Comparison of ENCODE assay signal across 22 cellular contexts in genomic region chr4:25308266-25308665, GRCh38. TPM values are rescaled to one million over a fixed set of nuclear protein-coding genes. Genes with fewer than 3 reads are reported as not detected.
DNase-seq lines count a peak whose midpoint lies in the region; ATAC-seq and TF ChIP-seq lines count a peak whose summit lies in the region.
"Had no signal": no experiment of that assay in that cellular context is flagged by ENCODE, and none has a peak within 500 bp of the region (broad histone marks: within the 10 kb centered on the region; RNA-seq: fewer than 3 reads in every experiment).

No MANE protein-coding gene starts in this region.

- CTCF ChIA-PET in IMR-90 (lab: Yijun Ruan, JAX): no interaction called here

- H4K20me1 ChIP-seq in IMR-90 (ENCODE audit: insufficient read depth, low read length): no peaks in the 10 kb centered on the region

- intact Hi-C loops in IMR-90 (cut with micrococcal nuclease): no loop called here

- no peak overlapping the region for H2BK15ac ChIP-seq in IMR-90 (ENCODE audit: low read depth, low read length)
- no peak overlapping the region for H2BK15ac ChIP-seq in mesenchymal stem cell (ENCODE audit: low read depth, poor library complexity, severe bottlenecking)

- no peak overlapping the region for H2AK5ac ChIP-seq in IMR-90 (ENCODE audit: low read depth, low read length)
- H2AK5ac ChIP-seq in mesenchymal stem cell (ENCODE audit: low read length, severe bottlenecking): no peak overlapping the region

- POLR2A ChIA-PET in IMR-90 (lab: Charles Lee; ENCODE audit: unreplicated experiment): no interaction called here

- no peak for TF ChIP-seq CTCF in IMR-90 (conservative IDR thresholded peaks at IDR 0.05; ENCODE audit: low read depth, low read length)

- H3K9me3 ChIP-seq in IMR-90 (ENCODE audit: control insufficient read depth, insufficient read depth, low read length) (no peaks in the 10 kb centered on the region), mesenchymal stem cell (ENCODE audit: control insufficient read depth, low read length) (no peaks in the 10 kb centered on the region)
- H3K9me3 ChIP-seq: esophagus muscularis mucosa, left lung, mucosa of descending colon, right atrium auricular region, tibial nerve had no signal

- dilution Hi-C loops in IMR-90 (cut with HindIII; ENCODE audit: low sequenced_read_pairs, unreplicated experiment): no loop called here

- H3K4me3 ChIP-seq in IMR-90 (ENCODE audit: insufficient read depth, low read depth, low read length) (no peak overlapping the region), mesenchymal stem cell (ENCODE audit: insufficient read depth in 1 of 2, low read depth in 1 of 2, low read length in 2 of 2) (no peak overlapping the region)
- H3K4me3 ChIP-seq: esophagus muscularis mucosa, left lung, mucosa of descending colon, right atrium auricular region, tibial nerve had no signal

- no peaks in the 10 kb centered on the region for H3K36me3 ChIP-seq in IMR-90 (ENCODE audit: control insufficient read depth, insufficient read depth, low read length)
- H3K36me3 ChIP-seq in mesenchymal stem cell (ENCODE audit: control insufficient read depth in 1 of 2, insufficient read depth in 2 of 2, low read depth in 1 of 2, low read length in 2 of 2): no peaks in the 10 kb centered on the region
- H3K36me3 ChIP-seq: esophagus muscularis mucosa, left lung, right atrium auricular region, tibial nerve had no signal

- peak overlapping the region; percentile 11 for H2BK120ac ChIP-seq in IMR-90 (ENCODE audit: low read depth, low read length)
- H2BK120ac ChIP-seq in mesenchymal stem cell (ENCODE audit: low read depth, low read length): no peak overlapping the region

- H3K4me2 ChIP-seq in IMR-90 (ENCODE audit: low read depth, low read length) (no peak overlapping the region), mesenchymal stem cell (ENCODE audit: low read length, poor library complexity, severe bottlenecking) (no peak overlapping the region)

- H4K8ac ChIP-seq in IMR-90 (ENCODE audit: low read depth in 2 of 2, low read length in 2 of 2): no peak overlapping the region
- H4K8ac ChIP-seq in mesenchymal stem cell (ENCODE audit: low read length): no peak overlapping the region

- no peak for TF ChIP-seq RAD21 in IMR-90 (IDR thresholded peaks at IDR 0.05; ENCODE audit: low read length)

- H3K9me3 Mint-ChIP-seq in naive B cell: peaks cover 0 to 4% (median 0%) of the 10 kb centered on the region in 7 donors
- H3K9me3 Mint-ChIP-seq: T-helper 1 cell treated with Interleukin-12 subunit alpha and Interleukin-12 subunit beta and Interleukin-4 antibody, amounts not matched to agents 30 μg/mL and 1 μg/mL, for 36 hours had no signal

- H4K91ac ChIP-seq in IMR-90 (ENCODE audit: insufficient read depth, low read depth, low read length) (peak overlapping the region; percentile 8; the same call in 1 of the 2 replicates), mesenchymal stem cell (ENCODE audit: low read length) (no peak overlapping the region)

- H3K4me1 ChIP-seq in IMR-90 (ENCODE audit: control insufficient read depth, insufficient read depth, low read length) (peaks cover 6% of the 10 kb centered on the region; the same call in 1 of the 2 replicates), mesenchymal stem cell (ENCODE audit: control insufficient read depth, insufficient read depth, low read depth, low read length) (peaks cover 4% of the 10 kb centered on the region)

- TF ChIP-seq POLR2A in IMR-90 (IDR thresholded peaks at IDR 0.05; ENCODE audit: low read depth, low read length): no peak

- no peak overlapping the region for H3K56ac ChIP-seq in IMR-90 (ENCODE audit: extremely low read depth, insufficient read depth, low read length)

- H3K79me1 ChIP-seq in IMR-90 (ENCODE audit: low read depth in 1 of 2, low read length in 2 of 2) (peaks cover 0 to 6% of the 10 kb centered on the region in 2 experiments; a peak in 2 of 4 replicates), mesenchymal stem cell (replicated peaks; ENCODE audit: low read length, poor library complexity, severe bottlenecking) (peaks cover 3% of the 10 kb centered on the region)

- H2BK20ac ChIP-seq in IMR-90 (ENCODE audit: low read depth, low read length): 0 out of 2 replicates have a peak overlapping the region, but pooled peaks have one; percentile 22

- no peaks in the 10 kb centered on the region for H3K9me1 ChIP-seq in IMR-90 (ENCODE audit: insufficient read depth, low read length)

- no peaks in the 10 kb centered on the region for H3K36me3 Mint-ChIP-seq in naive B cell

- H2AK9ac ChIP-seq in IMR-90 (replicated peaks; ENCODE audit: low read depth, low read length, poor library complexity): peak overlapping the region; percentile 57

- ATAC-seq in IMR-90 (ENCODE audit: low read depth) (no peak), naive B cell (ENCODE audit: low read depth in 2 of 2) (peak in 1 of 2 donors; percentile 18)
- ATAC-seq: left lung, mucosa of descending colon had no signal

- no peak overlapping the region for H2BK12ac ChIP-seq in mesenchymal stem cell (ENCODE audit: low read length in 2 of 2)

- peak overlapping the region in 4 of 8 donors; percentile 10 to 42 (median 29) for H3K4me3 Mint-ChIP-seq in naive B cell
- H3K4me3 Mint-ChIP-seq: stimulated activated naive B cell treated with anti-CD40 and anti-IgM and Interleukin-4, amounts not matched to agents 10 μg/mL and 1 μg/mL and 100 μg/mL, for 72 hours; T-helper 1 cell treated with Interleukin-12 subunit alpha and Interleukin-12 subunit beta and Interleukin-4 antibody, amounts not matched to agents 30 μg/mL and 1 μg/mL, for 36 hours had no signal

- BruUV-seq in IMR-90 (replicated peaks; lab: Mats Ljungman, UMichigan): no TSS peak

- WGBS in IMR-90 (ENCODE audit: extremely low coverage in 2 of 2, insufficient read length in 1 of 2), 2 experiments: 100% methylated on average over 2 of the region's 2 CpGs; no CpG with 5 or more reads in 1 of the 2 experiments
- 91% methylated on average over 2 of the region's 2 CpGs for WGBS in mesenchymal stem cell

- H2AFZ ChIP-seq in IMR-90 (replicated peaks; ENCODE audit: low read length, poor library complexity) (peak overlapping the region; percentile 64), mesenchymal stem cell (ENCODE audit: low read depth, low read length) (no peak overlapping the region)

- H3K4me1 Mint-ChIP-seq in naive B cell: peaks cover 22 to 43% (median 42%) of the 10 kb centered on the region in 3 donors

- peak overlapping the region in 4 of 6 donors; percentile 10 to 93 (median 83) for H3K27ac Mint-ChIP-seq in naive B cell
- H3K27ac Mint-ChIP-seq: stimulated activated naive B cell treated with anti-CD40 and anti-IgM and Interleukin-4, amounts not matched to agents 10 μg/mL and 1 μg/mL and 100 μg/mL, for 72 hours; T-helper 1 cell treated with Interleukin-12 subunit alpha and Interleukin-12 subunit beta and Interleukin-4 antibody, amounts not matched to agents 30 μg/mL and 1 μg/mL, for 36 hours had no signal

- H2BK5ac ChIP-seq in IMR-90 (ENCODE audit: low read depth, low read length, poor library complexity, severe bottlenecking) (no peak overlapping the region), mesenchymal stem cell (ENCODE audit: low read depth, low read length, poor library complexity, severe bottlenecking) (no peak overlapping the region)

- H3K4ac ChIP-seq in IMR-90 (ENCODE audit: low read depth, low read length): peak overlapping the region; percentile 42
- no peak overlapping the region for H3K4ac ChIP-seq in mesenchymal stem cell (ENCODE audit: low read depth in 1 of 2, low read length in 2 of 2)

- H3K14ac ChIP-seq in IMR-90 (replicated peaks; ENCODE audit: low read depth, low read length) (no peak overlapping the region), mesenchymal stem cell (ENCODE audit: low read length in 2 of 2) (no peak overlapping the region)

- H3K27ac ChIP-seq in IMR-90 (ENCODE audit: insufficient read depth, low read length) (no peak overlapping the region), angular gyrus (ENCODE audit: low read depth, low read length) (peak overlapping the region; percentile 51), mesenchymal stem cell (ENCODE audit: low read length, poor library complexity, severe bottlenecking) (no peak overlapping the region)
- H3K27ac ChIP-seq: esophagus muscularis mucosa, left lung, right atrium auricular region, VCaP had no signal

- in situ Hi-C loops in IMR-90 (cut with MboI; ENCODE audit: low sequenced_read_pairs): no loop called here

- H3K27me3 ChIP-seq in IMR-90 (ENCODE audit: control insufficient read depth, insufficient read depth, low read length) (no peaks in the 10 kb centered on the region), mesenchymal stem cell (ENCODE audit: control insufficient read depth in 1 of 2, insufficient read depth in 1 of 2, low read length in 2 of 2) (no peaks in the 10 kb centered on the region)
- H3K27me3 ChIP-seq: left lung, right atrium auricular region, tibial nerve had no signal

- H3K23ac ChIP-seq in IMR-90 (ENCODE audit: low read depth, low read length): no peak overlapping the region
- H3K23ac ChIP-seq in mesenchymal stem cell (ENCODE audit: low read length in 2 of 2): no peak overlapping the region

- peak; percentile 43 for DNase-seq in EL
- DNase-seq in IMR-90: no peak
- no peak for DNase-seq in naive B cell
- no peak for DNase-seq in Ammon's horn (ENCODE audit: low spot score)
- no peak for DNase-seq in inferior parietal cortex (ENCODE audit: extremely low spot score)
- no peak for DNase-seq in iPS-NIHi7 (ENCODE audit: extremely low spot score)
- DNase-seq in mesenchymal stem cell: no peak
- DNase-seq: activated CD4-positive, alpha-beta T cell treated with anti-CD3 and anti-CD28 coated beads, Interleukin-2, amount 50 U/mL, for 4 hours; activated gamma-delta T cell; effector CD8-positive, alpha-beta T cell; left lung; mucosa of descending colon; NCI-H1694; NCI-H345; occipital lobe; stimulated activated naive B cell treated with anti-CD40 and anti-IgM and Interleukin-4, amounts not matched to agents 10 μg/mL and 1 μg/mL and 100 μg/mL, for 72 hours had no signal

- H3K9ac ChIP-seq in IMR-90 (ENCODE audit: low read depth, low read length) (no peak overlapping the region), mesenchymal stem cell (ENCODE audit: low read length) (no peak overlapping the region)

- peaks cover 0 to 11% (median 5%) of the 10 kb centered on the region in 3 donors for H3K27me3 Mint-ChIP-seq in naive B cell

- no peak overlapping the region for H4K5ac ChIP-seq in IMR-90 (ENCODE audit: low read depth, low read length)

- H3K18ac ChIP-seq in IMR-90 (ENCODE audit: low read depth, low read length) (no peak overlapping the region), mesenchymal stem cell (ENCODE audit: low read depth in 1 of 2, low read length in 2 of 2) (peak overlapping the region in 1 of 2 experiments; percentile 19)

TF ChIP-seq in IMR-90, 13 proteins besides CTCF, POLR2A, EP300 and RAD21:
- TF ChIP-seq CEBPB (IDR thresholded peaks at IDR 0.05; ENCODE audit: low read depth, low read length) (0 out of 2 replicates have a peak, but pooled peaks have one; percentile 15), NFE2L2 (IDR thresholded peaks at IDR 0.05; ENCODE audit: low read depth, low read length) (no peak)

RNA-seq across cellular contexts. Expression of gene ZCCHC4, which starts 4.3 kb away (rescaled TPM):
- total RNA-seq in IMR-90 (2012; rRNA removed): 8.1 and 11.7 TPM in 2 replicates
- polyA plus RNA-seq in IMR-90 (2012; rRNA removed): 6.2 and 7.9 TPM in 2 replicates
- polyA plus RNA-seq in IMR-90 (2012; cell fraction: cytosol; rRNA removed): 1.2 and 1.4 TPM in 2 replicates
- polyA plus RNA-seq in IMR-90 (2012; cell fraction: nucleus; rRNA removed; ENCODE audit: low replicate concordance): 5.7 and 30.6 TPM in 2 replicates
- polyA plus RNA-seq in naive B cell (ENCODE audit: low read depth in 6 of 6): 10 to 100 TPM in 3 of 6 donors, 1 to 10 TPM in 2, not detected in 1; 7.0 to 14.3 (median 10.3) TPM
- 5.6 TPM for polyA plus RNA-seq in mesenchymal stem cell (2013, experiment 1 of 2)
- 5.5 TPM for polyA plus RNA-seq in mesenchymal stem cell (2013, experiment 2 of 2)
